In the genomic region with DNA sequence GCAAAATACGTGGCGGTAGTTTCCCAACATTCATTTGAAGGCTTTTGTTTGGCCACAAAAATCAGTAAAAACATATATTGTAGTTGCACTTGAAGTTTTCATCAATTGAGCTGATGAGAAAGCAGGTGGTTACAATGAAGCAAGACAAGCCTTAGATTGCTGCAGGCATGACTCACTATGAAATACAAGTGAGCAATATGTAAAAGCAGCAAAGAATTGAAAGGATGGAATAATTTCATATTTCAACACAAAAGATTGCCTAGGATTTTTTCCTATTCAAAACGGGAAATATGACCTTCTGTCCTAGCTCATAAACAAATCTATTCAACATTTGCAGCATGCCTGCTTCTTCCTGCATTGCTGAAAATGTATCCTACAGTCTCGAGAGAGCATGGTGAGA, we compare ENCODE assay signal across 17 cellular contexts.
A peak's percentile ranks its signal among the peaks of the same experiment; 100 is the strongest.
DNase-seq lines count a peak whose midpoint lies in the region; ATAC-seq, FAIRE-seq and TF ChIP-seq lines count a peak whose summit lies in the region.
"Had no signal": no experiment of that assay in that cellular context is flagged by ENCODE, and none has a peak within 500 bp of the region (broad histone marks: within the 10 kb centered on the region; RNA-seq: fewer than 3 reads in every experiment).

No MANE protein-coding gene starts in this region.

- no peak overlapping the region for H3K4me2 ChIP-seq in astrocyte (ENCODE audit: low read length)

- H3K79me2 ChIP-seq in astrocyte (ENCODE audit: insufficient read depth, low read length), result no peaks in the 10 kb centered on the region

- H3K27me3 Mint-ChIP-seq in astrocyte (ENCODE audit: low read depth, unreplicated experiment) (no peaks in the 10 kb centered on the region), type B pancreatic cell (no peaks in the 10 kb centered on the region)
- H3K27me3 Mint-ChIP-seq: activated naive CD8-positive, alpha-beta T cell treated with anti-CD3 and anti-CD28 coated beads, Interleukin-2, amount 50 U/mL, for 24 hours had no signal

- H3K4me1 ChIP-seq in astrocyte (ENCODE audit: insufficient read depth, low read length) (no peaks in the 10 kb centered on the region), foreskin keratinocyte (peaks cover 12% of the 10 kb centered on the region)

- H2AFZ ChIP-seq in astrocyte (ENCODE audit: low read depth, low read length), result no peak overlapping the region

- no peaks in the 10 kb centered on the region for H3K9me3 ChIP-seq in astrocyte (ENCODE audit: insufficient read depth, low read depth, low read length)

- no peak for TF ChIP-seq CTCF in astrocyte (IDR thresholded peaks at IDR 0.05; ENCODE audit: insufficient read depth, low read depth, low read length)
- no peak for TF ChIP-seq CTCF in foreskin keratinocyte (conservative IDR thresholded peaks at IDR 0.05)
- TF ChIP-seq CTCF in type B pancreatic cell (conservative IDR thresholded peaks at IDR 0.05), result no peak

- H3K4me1 Mint-ChIP-seq in astrocyte (ENCODE audit: low read depth, unreplicated experiment) (peaks cover 4% of the 10 kb centered on the region), type B pancreatic cell (ENCODE audit: unreplicated experiment) (no peaks in the 10 kb centered on the region)
- H3K4me1 Mint-ChIP-seq: activated naive CD8-positive, alpha-beta T cell treated with anti-CD3 and anti-CD28 coated beads, Interleukin-2, amount 50 U/mL, for 24 hours had no signal

- H4K20me1 ChIP-seq in astrocyte (ENCODE audit: insufficient read depth, low read length), result no peaks in the 10 kb centered on the region

- H3K36me3 Mint-ChIP-seq in astrocyte (ENCODE audit: low read depth, unreplicated experiment), result no peaks in the 10 kb centered on the region
- H3K36me3 Mint-ChIP-seq in type B pancreatic cell, result no peaks in the 10 kb centered on the region

- H3K4me3 Mint-ChIP-seq in astrocyte (ENCODE audit: unreplicated experiment) (no peak overlapping the region), type B pancreatic cell (no peak overlapping the region)
- H3K4me3 Mint-ChIP-seq: activated CD4-positive, alpha-beta T cell treated with anti-CD3 and anti-CD28 coated beads, Interleukin-2, amount 10 ng/mL, durations not matched to agents 24 days and 14 days; activated naive CD8-positive, alpha-beta T cell treated with anti-CD3 and anti-CD28 coated beads, Interleukin-2, amount 50 U/mL, for 24 hours had no signal

- H3K4me3 ChIP-seq in astrocyte (ENCODE audit: insufficient read depth, low read depth, low read length), result no peak overlapping the region
- H3K4me3 ChIP-seq: skin epidermis had no signal

- H3K36me3 ChIP-seq in astrocyte (ENCODE audit: insufficient read depth, low read length), result no peaks in the 10 kb centered on the region

- no peak overlapping the region for H3K9ac ChIP-seq in astrocyte (ENCODE audit: low read length)

- H3K27ac Mint-ChIP-seq in astrocyte (ENCODE audit: unreplicated experiment), result no peak overlapping the region
- H3K27ac Mint-ChIP-seq in type B pancreatic cell, result no peak overlapping the region
- H3K27ac Mint-ChIP-seq: activated CD4-positive, alpha-beta T cell treated with anti-CD3 and anti-CD28 coated beads, Interleukin-2, amount 10 ng/mL, durations not matched to agents 24 days and 14 days; activated naive CD8-positive, alpha-beta T cell treated with anti-CD3 and anti-CD28 coated beads, Interleukin-2, amount 50 U/mL, for 24 hours had no signal

- peak; percentile 87 for ATAC-seq in foreskin keratinocyte
- ATAC-seq in GM21723 (IDR thresholded peaks at IDR 0.05; ENCODE audit: unreplicated experiment), result no peak
- ATAC-seq: activated naive CD8-positive, alpha-beta T cell treated with anti-CD3 and anti-CD28 coated beads, Interleukin-2, amount 50 U/mL, for 24 hours had no signal

- H3K27me3 ChIP-seq in astrocyte (ENCODE audit: insufficient read depth, low read length) (no peaks in the 10 kb centered on the region), foreskin keratinocyte (no peaks in the 10 kb centered on the region)

- no peak overlapping the region for H3K27ac ChIP-seq in astrocyte (ENCODE audit: low read depth, low read length)
- H3K27ac ChIP-seq in foreskin keratinocyte, result peak overlapping the region; percentile 51

- H3K9me3 Mint-ChIP-seq in astrocyte (ENCODE audit: unreplicated experiment), result peaks cover 2% of the 10 kb centered on the region
- H3K9me3 Mint-ChIP-seq in type B pancreatic cell, result no peaks in the 10 kb centered on the region
- H3K9me3 Mint-ChIP-seq: activated CD4-positive, alpha-beta T cell treated with anti-CD3 and anti-CD28 coated beads, Interleukin-2, amount 10 ng/mL, durations not matched to agents 24 days and 14 days; activated naive CD8-positive, alpha-beta T cell treated with anti-CD3 and anti-CD28 coated beads, Interleukin-2, amount 50 U/mL, for 24 hours had no signal

- no peak for FAIRE-seq in astrocyte (lab: Jason Lieb, UNC)

- DNase-seq in AG08396 (ENCODE audit: low spot score) (peak; percentile 5), HT1080 (ENCODE audit: low read depth) (peak; percentile 9), astrocyte (ENCODE audit: low read depth) (peak; percentile 37), foreskin keratinocyte (peak; percentile 77 to 86), type B pancreatic cell (ENCODE audit: extremely low spot score, unreplicated experiment) (no peak), NCI-H1048 (lab: John Stamatoyannopoulos, UW) (no peak)
- no peak for DNase-seq in stimulated activated CD4-positive, alpha-beta T cell treated with anti-CD3 and anti-CD28 coated beads, Interleukin-2, amount 100 ng/mL, for 24 hours
- DNase-seq: activated CD4-positive, alpha-beta T cell treated with anti-CD3 and anti-CD28 coated beads, Interleukin-2, amount 10 ng/mL, durations not matched to agents 24 days and 14 days; activated naive CD8-positive, alpha-beta T cell treated with anti-CD3 and anti-CD28 coated beads, Interleukin-2, amount 50 U/mL, for 24 hours; activated T-cell treated with anti-CD3 and anti-CD28 coated beads for 4 hours; erythroblast; KG1; NCI-H187; NCI-H526 treated with DMSO at 0.1 percent for 48 hours; stimulated activated naive CD4-positive, alpha-beta T cell treated with Interleukin-2 at 50 U/mL for 16 hours had no signal

Comparison
In these comparisons a context has a peak if more than half of its experiments do, and no peak if none do; other contexts are left out.
1. DNase-seq: peak in AG08396 (single experiment), HT1080 (single experiment), astrocyte (single experiment) and foreskin keratinocyte (2 of 2); none in type B pancreatic cell (single experiment), stimulated activated CD4-positive, alpha-beta T cell treated with anti-CD3 and anti-CD28 coated beads, Interleukin-2, amount 100 ng/mL, for 24 hours (0 of 2) and NCI-H1048 (single experiment).